ENCODE assay signal across 9 cellular contexts in genomic region chr17:38873646-38874380, GRCh38. TPM values are rescaled to one million over a fixed set of nuclear protein-coding genes. Genes with fewer than 3 reads are reported as not detected.
DNase-seq lines count a peak whose midpoint lies in the region; ATAC-seq and TF ChIP-seq lines count a peak whose summit lies in the region.
"Had no signal": no experiment of that assay in that cellular context is flagged by ENCODE, and none has a peak within 500 bp of the region (broad histone marks: within the 10 kb centered on the region; RNA-seq: fewer than 3 reads in every experiment).

No MANE protein-coding gene starts in this region.

- peaks cover 25% of the 10 kb centered on the region for H3K4me1 ChIP-seq in mesendoderm (ENCODE audit: control insufficient read depth, low read depth, low read length)

- intact Hi-C loops in activated naive CD4-positive, alpha-beta T cell treated with anti-CD3 and anti-CD28 coated beads for 36 hours (cut with micrococcal nuclease), result loop anchor here (5.0 to 10.0 kb wide), 3 partner anchors 218 to 1233 kb away; partner anchors contain the start of gene FBXL20

- H3K27me3 Mint-ChIP-seq in activated naive CD4-positive, alpha-beta T cell treated with anti-CD3 and anti-CD28 coated beads for 36 hours (ENCODE audit: low read depth), result no peaks in the 10 kb centered on the region
- peaks cover 4% of the 10 kb centered on the region for H3K27me3 Mint-ChIP-seq in activated naive CD8-positive, alpha-beta T cell treated with anti-CD3 and anti-CD28 coated beads, Interleukin-2, amount 50 U/mL, for 24 hours
- peaks cover 6% of the 10 kb centered on the region for H3K27me3 Mint-ChIP-seq in type B pancreatic cell

- CTCF ChIA-PET in activated naive CD4-positive, alpha-beta T cell treated with anti-CD3 and anti-CD28 coated beads for 36 hours (lab: Charles Lee), result interaction anchor here (1.1 to 4.2 kb wide), 5 partner anchors 20 to 109 kb away, joined by 3 to 26 read pairs (median 16); partner anchors contain the start of gene LASP1NB

- H3K36me3 Mint-ChIP-seq in activated naive CD4-positive, alpha-beta T cell treated with anti-CD3 and anti-CD28 coated beads for 36 hours (ENCODE audit: low read depth), result peaks cover 2% of the 10 kb centered on the region
- peaks cover 8% of the 10 kb centered on the region for H3K36me3 Mint-ChIP-seq in activated naive CD8-positive, alpha-beta T cell treated with anti-CD3 and anti-CD28 coated beads, Interleukin-2, amount 50 U/mL, for 24 hours (ENCODE audit: low read depth)
- peaks cover 14% of the 10 kb centered on the region for H3K36me3 Mint-ChIP-seq in type B pancreatic cell

- peaks cover 29% of the 10 kb centered on the region for H3K79me1 ChIP-seq in mesendoderm (ENCODE audit: low read length)

- no peaks in the 10 kb centered on the region for H3K36me3 ChIP-seq in mesendoderm (ENCODE audit: control insufficient read depth, insufficient read depth, low read length)

- H3K18ac ChIP-seq in mesendoderm (ENCODE audit: low read length), result peak overlapping the region; percentile 5

- no peak overlapping the region for H2AK5ac ChIP-seq in mesendoderm (ENCODE audit: low read length)

- ATAC-seq in activated naive CD8-positive, alpha-beta T cell treated with anti-CD3 and anti-CD28 coated beads, Interleukin-2, amount 50 U/mL, for 24 hours, result no peak
- ATAC-seq in GM18907 (IDR thresholded peaks at IDR 0.05; ENCODE audit: unreplicated experiment) (no peak), GM21786 (IDR thresholded peaks at IDR 0.05; ENCODE audit: unreplicated experiment) (no peak)

- DNase-seq in activated naive CD4-positive, alpha-beta T cell treated with anti-CD3 and anti-CD28 coated beads for 36 hours, result peak; percentile 12
- DNase-seq in activated naive CD4-positive, alpha-beta T cell treated with Interleukin-2 at 50 U/mL for 16 hours, result no peak
- no peak for DNase-seq in activated naive CD8-positive, alpha-beta T cell treated with anti-CD3 and anti-CD28 coated beads, Interleukin-2, amount 50 U/mL, for 24 hours
- DNase-seq in mesendoderm, result no peak
- DNase-seq in type B pancreatic cell (ENCODE audit: extremely low spot score, unreplicated experiment), result no peak
- DNase-seq in C1 segment of cervical spinal cord (lab: John Stamatoyannopoulos, UW), result no peak
- DNase-seq: NCI-H2227 treated with DMSO at 0.1 percent for 48 hours had no signal

- H3K9me3 Mint-ChIP-seq in activated naive CD4-positive, alpha-beta T cell treated with anti-CD3 and anti-CD28 coated beads for 36 hours, result no peaks in the 10 kb centered on the region
- H3K9me3 Mint-ChIP-seq in activated naive CD8-positive, alpha-beta T cell treated with anti-CD3 and anti-CD28 coated beads, Interleukin-2, amount 50 U/mL, for 24 hours, result no peaks in the 10 kb centered on the region
- no peaks in the 10 kb centered on the region for H3K9me3 Mint-ChIP-seq in type B pancreatic cell

- H3K4me3 ChIP-seq in mesendoderm (ENCODE audit: low read length), result no peak overlapping the region

- no peak overlapping the region for H2BK15ac ChIP-seq in mesendoderm (replicated peaks; ENCODE audit: low read depth)

- H3K4me3 Mint-ChIP-seq in activated naive CD4-positive, alpha-beta T cell treated with anti-CD3 and anti-CD28 coated beads for 36 hours, result no peak overlapping the region
- no peak overlapping the region for H3K4me3 Mint-ChIP-seq in activated naive CD8-positive, alpha-beta T cell treated with anti-CD3 and anti-CD28 coated beads, Interleukin-2, amount 50 U/mL, for 24 hours
- peak overlapping the region; percentile 96 for H3K4me3 Mint-ChIP-seq in type B pancreatic cell

- peak overlapping the region; percentile 20 for H3K27ac ChIP-seq in mesendoderm (ENCODE audit: low read depth, low read length)

- no peak overlapping the region for H2BK5ac ChIP-seq in mesendoderm (ENCODE audit: low read length)

- H4K5ac ChIP-seq in mesendoderm (ENCODE audit: low read length), result no peak overlapping the region

- peaks cover 72% of the 10 kb centered on the region for H3K79me2 ChIP-seq in mesendoderm (ENCODE audit: control insufficient read depth, insufficient read depth, low read length)

- H3K4me2 ChIP-seq in mesendoderm (ENCODE audit: low read length), result no peak overlapping the region

- no CpG with 5 or more reads among the region's 8 CpGs for WGBS in mesendoderm (ENCODE audit: extremely low coverage, insufficient coverage, low lambda C conversion rate)

- peak overlapping the region; percentile 44 for H3K9ac ChIP-seq in mesendoderm (ENCODE audit: low read length)

- H3K56ac ChIP-seq in mesendoderm (ENCODE audit: low read length), result peak overlapping the region; percentile 60

- TF ChIP-seq CTCF in type B pancreatic cell (conservative IDR thresholded peaks at IDR 0.05), result no peak

- no peak overlapping the region for H2BK120ac ChIP-seq in mesendoderm (ENCODE audit: low read depth, low read length)

- H3K27ac Mint-ChIP-seq in activated naive CD4-positive, alpha-beta T cell treated with anti-CD3 and anti-CD28 coated beads for 36 hours, result peak overlapping the region; percentile 71
- peak overlapping the region; percentile 97 for H3K27ac Mint-ChIP-seq in activated naive CD8-positive, alpha-beta T cell treated with anti-CD3 and anti-CD28 coated beads, Interleukin-2, amount 50 U/mL, for 24 hours
- H3K27ac Mint-ChIP-seq in type B pancreatic cell, result peak overlapping the region; percentile 96

- H3K4ac ChIP-seq in mesendoderm (ENCODE audit: low read depth, low read length), result no peak overlapping the region

- H3K23ac ChIP-seq in mesendoderm (ENCODE audit: low read length), result peak overlapping the region; percentile 71

- no peaks in the 10 kb centered on the region for H3K27me3 ChIP-seq in mesendoderm (ENCODE audit: insufficient read depth, low read length, poor library complexity)

- no peak overlapping the region for H4K8ac ChIP-seq in mesendoderm (ENCODE audit: low read depth, low read length)

- peaks cover 74% of the 10 kb centered on the region for H3K4me1 Mint-ChIP-seq in activated naive CD4-positive, alpha-beta T cell treated with anti-CD3 and anti-CD28 coated beads for 36 hours (ENCODE audit: low read depth)
- H3K4me1 Mint-ChIP-seq in activated naive CD8-positive, alpha-beta T cell treated with anti-CD3 and anti-CD28 coated beads, Interleukin-2, amount 50 U/mL, for 24 hours, result peaks cover 79% of the 10 kb centered on the region
- peaks cover 53% of the 10 kb centered on the region for H3K4me1 Mint-ChIP-seq in type B pancreatic cell (ENCODE audit: unreplicated experiment)

RNA-seq across cellular contexts. Expression of gene LASP1, which starts 4.0 kb away (rescaled TPM):
- total RNA-seq in activated naive CD4-positive, alpha-beta T cell treated with anti-CD3 and anti-CD28 coated beads for 36 hours, result 100 to 1,000 TPM; 105 to 113 TPM
- 160 TPM for polyA plus RNA-seq in mesendoderm (2013, experiment 1 of 2)
- polyA plus RNA-seq in mesendoderm (2013, experiment 2 of 2), result 164 TPM
- 159 and 210 TPM in 2 replicates for total RNA-seq in type B pancreatic cell (ENCODE audit: low replicate concordance)

RNA-seq across cellular contexts. Expression of gene RPL23, which starts 20.3 kb away (rescaled TPM):
- 1,000 to 10,000 TPM; 2,241 to 2,332 TPM for total RNA-seq in activated naive CD4-positive, alpha-beta T cell treated with anti-CD3 and anti-CD28 coated beads for 36 hours
- 4,252 TPM for polyA plus RNA-seq in mesendoderm (2013, experiment 1 of 2)
- 4,329 TPM for polyA plus RNA-seq in mesendoderm (2013, experiment 2 of 2)
- 1,908 and 1,925 TPM in 2 replicates for total RNA-seq in type B pancreatic cell (ENCODE audit: low replicate concordance)

RNA-seq across cellular contexts. Expression of gene CWC25, which starts 48.7 kb away (rescaled TPM):
- 10 to 100 TPM; 18.6 to 21.9 TPM for total RNA-seq in activated naive CD4-positive, alpha-beta T cell treated with anti-CD3 and anti-CD28 coated beads for 36 hours
- 13.8 TPM for polyA plus RNA-seq in mesendoderm (2013, experiment 1 of 2)
- 14.3 TPM for polyA plus RNA-seq in mesendoderm (2013, experiment 2 of 2)
- 17.7 and 19.7 TPM in 2 replicates for total RNA-seq in type B pancreatic cell (ENCODE audit: low replicate concordance)
